15 cellular contexts compared by ENCODE assay signal in genomic region chr20:39691151-39691862, GRCh38.
A peak's percentile ranks its signal among the peaks of the same experiment; 100 is the strongest.
DNase-seq lines count a peak whose midpoint lies in the region; ATAC-seq, FAIRE-seq and TF ChIP-seq lines count a peak whose summit lies in the region.
"Had no signal": no experiment of that assay in that cellular context is flagged by ENCODE, and none has a peak within 500 bp of the region (broad histone marks: within the 10 kb centered on the region; RNA-seq: fewer than 3 reads in every experiment).

No MANE protein-coding gene starts in this region.

- H4K20me1 ChIP-seq in GM23248 (ENCODE audit: insufficient read depth) = no peaks in the 10 kb centered on the region

- TF ChIP-seq CTCF in NB4 (IDR thresholded peaks at IDR 0.05; ENCODE audit: low read depth, low read length) = no peak
- no peak for TF ChIP-seq CTCF in epithelial cell of esophagus (IDR thresholded peaks at IDR 0.05; ENCODE audit: insufficient read depth, low read depth, low read length, missing control alignments)
- TF ChIP-seq CTCF in kidney (IDR thresholded peaks at IDR 0.05; ENCODE audit: borderline replicate concordance, extremely low read depth, insufficient read depth) = no peak
- no peak for TF ChIP-seq CTCF in GM10248 (IDR thresholded peaks at IDR 0.05; ENCODE audit: control extremely low read depth, extremely low read depth, low read depth, missing control alignments)

- FAIRE-seq in kidney (lab: Jason Lieb, UNC) = peak; percentile 11
- FAIRE-seq: A204.1 had no signal

- H3K36me3 ChIP-seq in GM23248 (ENCODE audit: low read depth) = no peaks in the 10 kb centered on the region
- H3K36me3 ChIP-seq in kidney (ENCODE audit: control insufficient read depth in 1 of 2, insufficient read depth in 2 of 2, low read length in 2 of 2) = no peaks in the 10 kb centered on the region
- H3K36me3 ChIP-seq: BE2C had no signal

- in situ Hi-C loops in GM23248 (cut with MboI) = no loop called here

- ATAC-seq in HG03175 (IDR thresholded peaks at IDR 0.05; ENCODE audit: unreplicated experiment) = no peak

- no peak overlapping the region for H3K9ac ChIP-seq in GM23248
- no peak overlapping the region for H3K9ac ChIP-seq in kidney (ENCODE audit: low read length in 2 of 2)

- no peak for TF ChIP-seq POLR2A in NB4 (IDR thresholded peaks at IDR 0.05; ENCODE audit: extremely low read depth, insufficient read length)

- 1 to 3% methylated on average over 3 of the region's 3 CpGs for WGBS in GM23248 (ENCODE audit: low coverage in 1 of 2, low lambda C conversion rate in 2 of 2, missing lambda C conversion rate in 2 of 2), 2 experiments

- H3K79me2 ChIP-seq in GM23248 (ENCODE audit: insufficient read depth) = no peaks in the 10 kb centered on the region

- H3K9me3 ChIP-seq in GM23248 (ENCODE audit: low read depth) = no peaks in the 10 kb centered on the region
- H3K9me3 ChIP-seq in kidney (ENCODE audit: control insufficient read depth in 1 of 2, low read length in 2 of 2) = no peaks in the 10 kb centered on the region
- H3K9me3 ChIP-seq: BE2C had no signal

- intact Hi-C loops in kidney (cut with DNase I) = no loop called here

- POLR2A ChIA-PET in GM10248 (lab: Yijun Ruan, JAX) = no interaction called here

- CTCF ChIA-PET in GM10248 (lab: Yijun Ruan, JAX) = no interaction called here

- no peaks in the 10 kb centered on the region for H3K27me3 ChIP-seq in GM23248 (replicated peaks; ENCODE audit: insufficient read depth)
- H3K27me3 ChIP-seq: BE2C had no signal

- no peaks in the 10 kb centered on the region; the same call in 1 of the 2 replicates for H3F3A ChIP-seq in GM23248 (ENCODE audit: insufficient read depth)

- no peak overlapping the region for H2AFZ ChIP-seq in GM23248

- peak overlapping the region; percentile 4 for H3K4me2 ChIP-seq in GM23248 (ENCODE audit: unreplicated experiment)

- DNase-seq in GM23248 (peak; percentile 81), NB4 (ENCODE audit: low read depth) (peak; percentile 66), epithelial cell of esophagus (ENCODE audit: low read depth) (peak; percentile 43), kidney (no peak), midbrain (lab: John Stamatoyannopoulos, UW) (no peak), NCI-H526 treated with DMSO at 0.1 percent for 48 hours (lab: John Stamatoyannopoulos, UW) (no peak), GM10248 (ENCODE audit: extremely low spot score) (no peak)
- DNase-seq: BE2C; Caco-2; CD8-positive, alpha-beta memory T cell; GF-D8; HCEC 1CT; HFFc6 had no signal

- H3K4me1 ChIP-seq in GM23248 (ENCODE audit: insufficient read depth) (no peaks in the 10 kb centered on the region), kidney (ENCODE audit: control insufficient read depth in 1 of 2, insufficient read depth in 1 of 2, low read depth in 1 of 2, low read length in 2 of 2) (no peaks in the 10 kb centered on the region)
- H3K4me1 ChIP-seq: BE2C, Caco-2 had no signal

- H3K4me3 ChIP-seq in GM23248 = no peak overlapping the region
- no peak overlapping the region for H3K4me3 ChIP-seq in NB4 (ENCODE audit: low read depth, low read length)
- H3K4me3 ChIP-seq in epithelial cell of esophagus (ENCODE audit: low read length) = no peak overlapping the region
- no peak overlapping the region for H3K4me3 ChIP-seq in kidney (ENCODE audit: low read length in 2 of 2)

- no peaks in the 10 kb centered on the region for H3K9me2 ChIP-seq in GM23248 (ENCODE audit: insufficient read depth)

- H3K27ac ChIP-seq in GM23248 (no peak overlapping the region), kidney (ENCODE audit: low read depth in 2 of 2, low read length in 2 of 2) (no peak overlapping the region)

Comparison
In these comparisons a context has a peak if more than half of its experiments do, and no peak if none do; other contexts are left out.
1. DNase-seq: peak in GM23248 (single experiment), NB4 (single experiment) and epithelial cell of esophagus (single experiment); none in kidney (single experiment), midbrain (single experiment), NCI-H526 treated with DMSO at 0.1 percent for 48 hours (single experiment) and GM10248 (single experiment).